8 cellular contexts compared by ENCODE assay signal in genomic region chr9:133163559-133164208, GRCh38. TPM values are rescaled to one million over a fixed set of nuclear protein-coding genes. Genes with fewer than 3 reads are reported as not detected.
DNase-seq lines count a peak whose midpoint lies in the region; ATAC-seq, FAIRE-seq and TF ChIP-seq lines count a peak whose summit lies in the region.

GBGT1 (minus strand) TSS chr9:133163914; CDS start chr9:133162412, 1,502 bp downstream.

- ATAC-seq in stimulated activated effector memory CD8-positive, alpha-beta T cell treated with anti-CD3 and anti-CD28 coated beads, Interleukin-12 subunit alpha, Interleukin-12 subunit beta, amount 100 ng/mL, for 72 hours: peak; percentile 71

- H3K27ac ChIP-seq in SJCRH30: no peak within 1 kb of the TSS

- H3K9me3 ChIP-seq in SJCRH30 (replicated peaks): no peaks in the 10 kb centered on the region

- peak within 1 kb of the TSS; percentile 81 to 89 for H3K4me3 Mint-ChIP-seq in CD14-positive monocyte
- H3K4me3 Mint-ChIP-seq in stimulated activated effector memory CD8-positive, alpha-beta T cell treated with anti-CD3 and anti-CD28 coated beads, Interleukin-12 subunit alpha, Interleukin-12 subunit beta, amount 100 ng/mL, for 72 hours: peak within 1 kb of the TSS; percentile 73

- H3K27me3 ChIP-seq in SJCRH30 (peaks cover 15% of the 10 kb centered on the region), kidney epithelial cell (ENCODE audit: control insufficient read depth, insufficient read depth, low read length) (peaks cover 4% of the 10 kb centered on the region)

- intact Hi-C loops in CD14-positive monocyte (cut with micrococcal nuclease): loop anchor here in 1 of 2 donors (2.0 kb wide), 1 partner anchor 15 kb away; no protein-coding TSS in a partner anchor

- H3K27me3 Mint-ChIP-seq in CD14-positive monocyte (ENCODE audit: low read depth in 3 of 3): peaks cover 4 to 26% (median 13%) of the 10 kb centered on the region in 3 donors

- peaks cover 30% of the 10 kb centered on the region for H3K4me1 Mint-ChIP-seq in CD14-positive monocyte
- H3K4me1 Mint-ChIP-seq in stimulated activated effector memory CD8-positive, alpha-beta T cell treated with anti-CD3 and anti-CD28 coated beads, Interleukin-12 subunit alpha, Interleukin-12 subunit beta, amount 100 ng/mL, for 72 hours: peaks cover 11% of the 10 kb centered on the region

- H3K4me3 ChIP-seq in SJCRH30 (peak within 1 kb of the TSS; percentile 46), kidney epithelial cell (ENCODE audit: low read depth, low read length) (peak within 1 kb of the TSS; percentile 53)

- H3K36me3 ChIP-seq in SJCRH30: no peaks in the 10 kb centered on the region
- no peaks in the 10 kb centered on the region for H3K36me3 ChIP-seq in kidney epithelial cell (ENCODE audit: control insufficient read depth, insufficient read depth, low read length)

- TF ChIP-seq CTCF in CD14-positive monocyte (IDR thresholded peaks at IDR 0.05): no peak
- TF ChIP-seq CTCF in GM20000 (IDR thresholded peaks at IDR 0.05; ENCODE audit: extremely low read depth, missing control alignments): no peak
- no peak for TF ChIP-seq CTCF in kidney epithelial cell (IDR thresholded peaks at IDR 0.05; ENCODE audit: insufficient read depth, low read length, poor library complexity, severe bottlenecking)

- no peak for FAIRE-seq in RCC 7860 (lab: Jason Lieb, UNC)

- no peaks in the 10 kb centered on the region for H3K4me1 ChIP-seq in SJCRH30

- H3K27ac Mint-ChIP-seq in CD14-positive monocyte: peak within 1 kb of the TSS in 5 of 7 donors; percentile 53 to 86 (median 74)
- peak within 1 kb of the TSS; percentile 37 for H3K27ac Mint-ChIP-seq in stimulated activated effector memory CD8-positive, alpha-beta T cell treated with anti-CD3 and anti-CD28 coated beads, Interleukin-12 subunit alpha, Interleukin-12 subunit beta, amount 100 ng/mL, for 72 hours

- peak; percentile 77 for DNase-seq in CD14-positive monocyte (ENCODE audit: low spot score)
- peak; percentile 79 for DNase-seq in GM20000 (ENCODE audit: low spot score)
- peak; percentile 58 to 70 for DNase-seq in SJCRH30
- DNase-seq in central memory CD4-positive, alpha-beta T cell: peak; percentile 34
- DNase-seq in kidney epithelial cell (ENCODE audit: low read depth): no peak
- peak in 1 of 2 donors; percentile 59 for DNase-seq in stimulated activated effector memory CD8-positive, alpha-beta T cell treated with anti-CD3 and anti-CD28 coated beads, Interleukin-12 subunit alpha, Interleukin-12 subunit beta, amount 100 ng/mL, for 72 hours (ENCODE audit: low spot score in 2 of 2)
- no peak for DNase-seq in NCI-H2196 treated with DMSO at 0.1 percent for 48 hours (lab: John Stamatoyannopoulos, UW; ENCODE audit: unreplicated experiment)
- no peak for DNase-seq in RCC 7860 (ENCODE audit: low spot score)

- no peaks in the 10 kb centered on the region for H3K9me3 Mint-ChIP-seq in CD14-positive monocyte
- H3K9me3 Mint-ChIP-seq in stimulated activated effector memory CD8-positive, alpha-beta T cell treated with anti-CD3 and anti-CD28 coated beads, Interleukin-12 subunit alpha, Interleukin-12 subunit beta, amount 100 ng/mL, for 72 hours: no peaks in the 10 kb centered on the region

- H3K36me3 Mint-ChIP-seq in CD14-positive monocyte: peaks cover 21 to 30% of the 10 kb centered on the region in 2 donors
- H3K36me3 Mint-ChIP-seq in stimulated activated effector memory CD8-positive, alpha-beta T cell treated with anti-CD3 and anti-CD28 coated beads, Interleukin-12 subunit alpha, Interleukin-12 subunit beta, amount 100 ng/mL, for 72 hours: peaks cover 6% of the 10 kb centered on the region

RNA-seq across cellular contexts. Expression of gene GBGT1, which starts in this region (rescaled TPM):
- polyA plus RNA-seq in CD14-positive monocyte: 1 to 10 TPM; 7.1 to 8.0 TPM
- 1.2 TPM in 2 replicates for total RNA-seq in SJCRH30 (2014; rRNA removed; shearing (Covaris generic))
- total RNA-seq in kidney epithelial cell: 8.8 and 12.4 TPM in 2 replicates

Comparison
In these comparisons a context has a peak if more than half of its experiments do, and no peak if none do; other contexts are left out.
1. DNase-seq: peak in CD14-positive monocyte (single experiment), GM20000 (single experiment), SJCRH30 (2 of 2) and central memory CD4-positive, alpha-beta T cell (single experiment); none in kidney epithelial cell (single experiment), NCI-H2196 treated with DMSO at 0.1 percent for 48 hours (single experiment) and RCC 7860 (single experiment).